Comparison of ENCODE assay signal across 1 cellular context in the genomic region with DNA sequence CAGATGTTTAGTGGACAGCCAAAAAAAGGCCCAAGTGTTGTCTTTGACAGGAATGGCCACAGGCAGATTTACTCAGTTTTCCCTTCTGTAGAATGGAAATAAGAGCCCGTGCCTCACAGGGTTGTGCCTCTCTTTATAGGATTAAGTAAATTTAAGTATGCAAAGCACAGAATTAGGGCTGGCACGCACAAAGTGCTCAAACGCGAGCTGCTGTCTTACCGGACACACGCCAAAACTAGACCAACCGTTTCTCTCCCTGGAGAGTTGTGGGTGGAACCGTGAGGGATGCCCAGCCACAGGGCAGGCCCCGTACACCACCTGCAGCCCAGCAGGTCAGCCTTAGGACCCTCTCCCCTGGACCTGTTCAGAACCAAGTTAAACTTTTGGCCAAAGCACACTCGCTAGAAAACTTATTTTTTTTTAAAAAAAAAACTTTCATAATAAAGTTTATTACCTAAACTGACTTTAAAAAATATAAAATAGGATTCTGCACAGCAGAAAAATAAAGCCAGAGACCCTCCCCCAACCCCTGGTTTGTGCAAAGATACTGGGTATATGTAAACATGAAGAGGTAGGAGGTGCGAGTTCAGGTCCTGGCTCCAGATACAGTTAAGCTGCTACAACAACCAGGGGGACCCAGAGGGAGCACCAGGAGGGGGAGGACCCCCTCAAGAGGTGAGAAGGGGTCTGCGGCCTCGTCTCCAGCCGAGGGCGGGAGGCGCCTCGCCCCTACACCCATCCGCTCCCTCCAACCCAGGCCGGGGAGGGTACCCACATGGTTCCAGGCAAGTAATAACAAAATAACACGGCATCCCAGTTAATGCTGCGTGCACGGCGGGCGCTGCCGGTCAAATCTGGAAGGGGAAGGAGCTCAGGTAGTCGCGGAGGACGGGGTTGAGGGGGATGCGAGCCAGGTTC.
TF ChIP-seq lines count a peak whose summit lies in the region.

No MANE protein-coding gene starts in this region.

TF ChIP-seq in GM23338, 12 proteins besides CTCF, POLR2A, EP300 and RAD21 (continued from another document):
- TF ChIP-seq, protein P1, sequence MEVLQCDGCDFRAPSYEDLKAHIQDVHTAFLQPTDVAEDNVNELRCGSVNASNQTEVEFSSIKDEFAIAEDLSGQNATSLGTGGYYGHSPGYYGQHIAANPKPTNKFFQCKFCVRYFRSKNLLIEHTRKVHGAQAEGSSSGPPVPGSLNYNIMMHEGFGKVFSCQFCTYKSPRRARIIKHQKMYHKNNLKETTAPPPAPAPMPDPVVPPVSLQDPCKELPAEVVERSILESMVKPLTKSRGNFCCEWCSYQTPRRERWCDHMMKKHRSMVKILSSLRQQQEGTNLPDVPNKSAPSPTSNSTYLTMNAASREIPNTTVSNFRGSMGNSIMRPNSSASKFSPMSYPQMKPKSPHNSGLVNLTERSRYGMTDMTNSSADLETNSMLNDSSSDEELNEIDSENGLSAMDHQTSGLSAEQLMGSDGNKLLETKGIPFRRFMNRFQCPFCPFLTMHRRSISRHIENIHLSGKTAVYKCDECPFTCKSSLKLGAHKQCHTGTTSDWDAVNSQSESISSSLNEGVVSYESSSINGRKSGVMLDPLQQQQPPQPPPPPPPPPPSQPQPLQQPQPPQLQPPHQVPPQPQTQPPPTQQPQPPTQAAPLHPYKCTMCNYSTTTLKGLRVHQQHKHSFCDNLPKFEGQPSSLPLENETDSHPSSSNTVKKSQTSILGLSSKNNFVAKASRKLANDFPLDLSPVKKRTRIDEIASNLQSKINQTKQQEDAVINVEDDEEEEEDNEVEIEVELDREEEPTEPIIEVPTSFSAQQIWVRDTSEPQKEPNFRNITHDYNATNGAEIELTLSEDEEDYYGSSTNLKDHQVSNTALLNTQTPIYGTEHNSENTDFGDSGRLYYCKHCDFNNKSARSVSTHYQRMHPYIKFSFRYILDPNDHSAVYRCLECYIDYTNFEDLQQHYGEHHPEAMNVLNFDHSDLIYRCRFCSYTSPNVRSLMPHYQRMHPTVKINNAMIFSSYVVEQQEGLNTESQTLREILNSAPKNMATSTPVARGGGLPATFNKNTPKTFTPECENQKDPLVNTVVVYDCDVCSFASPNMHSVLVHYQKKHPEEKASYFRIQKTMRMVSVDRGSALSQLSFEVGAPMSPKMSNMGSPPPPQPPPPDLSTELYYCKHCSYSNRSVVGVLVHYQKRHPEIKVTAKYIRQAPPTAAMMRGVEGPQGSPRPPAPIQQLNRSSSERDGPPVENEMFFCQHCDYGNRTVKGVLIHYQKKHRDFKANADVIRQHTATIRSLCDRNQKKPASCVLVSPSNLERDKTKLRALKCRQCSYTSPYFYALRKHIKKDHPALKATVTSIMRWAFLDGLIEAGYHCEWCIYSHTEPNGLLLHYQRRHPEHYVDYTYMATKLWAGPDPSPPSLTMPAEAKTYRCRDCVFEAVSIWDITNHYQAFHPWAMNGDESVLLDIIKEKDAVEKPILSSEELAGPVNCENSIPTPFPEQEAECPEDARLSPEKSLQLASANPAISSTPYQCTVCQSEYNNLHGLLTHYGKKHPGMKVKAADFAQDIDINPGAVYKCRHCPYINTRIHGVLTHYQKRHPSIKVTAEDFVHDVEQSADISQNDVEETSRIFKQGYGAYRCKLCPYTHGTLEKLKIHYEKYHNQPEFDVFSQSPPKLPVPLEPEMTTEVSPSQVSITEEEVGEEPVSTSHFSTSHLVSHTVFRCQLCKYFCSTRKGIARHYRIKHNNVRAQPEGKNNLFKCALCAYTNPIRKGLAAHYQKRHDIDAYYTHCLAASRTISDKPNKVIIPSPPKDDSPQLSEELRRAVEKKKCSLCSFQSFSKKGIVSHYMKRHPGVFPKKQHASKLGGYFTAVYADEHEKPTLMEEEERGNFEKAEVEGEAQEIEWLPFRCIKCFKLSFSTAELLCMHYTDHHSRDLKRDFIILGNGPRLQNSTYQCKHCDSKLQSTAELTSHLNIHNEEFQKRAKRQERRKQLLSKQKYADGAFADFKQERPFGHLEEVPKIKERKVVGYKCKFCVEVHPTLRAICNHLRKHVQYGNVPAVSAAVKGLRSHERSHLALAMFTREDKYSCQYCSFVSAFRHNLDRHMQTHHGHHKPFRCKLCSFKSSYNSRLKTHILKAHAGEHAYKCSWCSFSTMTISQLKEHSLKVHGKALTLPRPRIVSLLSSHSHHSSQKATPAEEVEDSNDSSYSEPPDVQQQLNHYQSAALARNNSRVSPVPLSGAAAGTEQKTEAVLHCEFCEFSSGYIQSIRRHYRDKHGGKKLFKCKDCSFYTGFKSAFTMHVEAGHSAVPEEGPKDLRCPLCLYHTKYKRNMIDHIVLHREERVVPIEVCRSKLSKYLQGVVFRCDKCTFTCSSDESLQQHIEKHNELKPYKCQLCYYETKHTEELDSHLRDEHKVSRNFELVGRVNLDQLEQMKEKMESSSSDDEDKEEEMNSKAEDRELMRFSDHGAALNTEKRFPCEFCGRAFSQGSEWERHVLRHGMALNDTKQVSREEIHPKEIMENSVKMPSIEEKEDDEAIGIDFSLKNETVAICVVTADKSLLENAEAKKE (CRISPR knock-in tag; IDR thresholded peaks at IDR 0.05), result no peak
- no peak for TF ChIP-seq NANOG (IDR thresholded peaks at IDR 0.05; ENCODE audit: borderline replicate concordance)
- TF ChIP-seq, protein P2, sequence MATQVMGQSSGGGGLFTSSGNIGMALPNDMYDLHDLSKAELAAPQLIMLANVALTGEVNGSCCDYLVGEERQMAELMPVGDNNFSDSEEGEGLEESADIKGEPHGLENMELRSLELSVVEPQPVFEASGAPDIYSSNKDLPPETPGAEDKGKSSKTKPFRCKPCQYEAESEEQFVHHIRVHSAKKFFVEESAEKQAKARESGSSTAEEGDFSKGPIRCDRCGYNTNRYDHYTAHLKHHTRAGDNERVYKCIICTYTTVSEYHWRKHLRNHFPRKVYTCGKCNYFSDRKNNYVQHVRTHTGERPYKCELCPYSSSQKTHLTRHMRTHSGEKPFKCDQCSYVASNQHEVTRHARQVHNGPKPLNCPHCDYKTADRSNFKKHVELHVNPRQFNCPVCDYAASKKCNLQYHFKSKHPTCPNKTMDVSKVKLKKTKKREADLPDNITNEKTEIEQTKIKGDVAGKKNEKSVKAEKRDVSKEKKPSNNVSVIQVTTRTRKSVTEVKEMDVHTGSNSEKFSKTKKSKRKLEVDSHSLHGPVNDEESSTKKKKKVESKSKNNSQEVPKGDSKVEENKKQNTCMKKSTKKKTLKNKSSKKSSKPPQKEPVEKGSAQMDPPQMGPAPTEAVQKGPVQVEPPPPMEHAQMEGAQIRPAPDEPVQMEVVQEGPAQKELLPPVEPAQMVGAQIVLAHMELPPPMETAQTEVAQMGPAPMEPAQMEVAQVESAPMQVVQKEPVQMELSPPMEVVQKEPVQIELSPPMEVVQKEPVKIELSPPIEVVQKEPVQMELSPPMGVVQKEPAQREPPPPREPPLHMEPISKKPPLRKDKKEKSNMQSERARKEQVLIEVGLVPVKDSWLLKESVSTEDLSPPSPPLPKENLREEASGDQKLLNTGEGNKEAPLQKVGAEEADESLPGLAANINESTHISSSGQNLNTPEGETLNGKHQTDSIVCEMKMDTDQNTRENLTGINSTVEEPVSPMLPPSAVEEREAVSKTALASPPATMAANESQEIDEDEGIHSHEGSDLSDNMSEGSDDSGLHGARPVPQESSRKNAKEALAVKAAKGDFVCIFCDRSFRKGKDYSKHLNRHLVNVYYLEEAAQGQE (IDR thresholded peaks at IDR 0.05; ENCODE audit: unreplicated experiment), result no peak
- no peak for TF ChIP-seq EZH2phosphoT487 (IDR thresholded peaks at IDR 0.05; ENCODE audit: unreplicated experiment)
- TF ChIP-seq CREB1 (CRISPR knock-in tag; IDR thresholded peaks at IDR 0.05; ENCODE audit: low read depth), result no peak
- TF ChIP-seq JUNB (IDR thresholded peaks at IDR 0.05; ENCODE audit: unreplicated experiment), result no peak
- TF ChIP-seq EZH2 (IDR thresholded peaks at IDR 0.05; ENCODE audit: low read depth, unreplicated experiment), result no peak
